In genomic region chr21:39108291-39109162, GRCh38 we compare ENCODE assay signal across 1 cellular context.
TF ChIP-seq lines count a peak whose summit lies in the region.

No MANE protein-coding gene starts in this region.

TF ChIP-seq in IMR-90, 13 proteins besides CTCF, POLR2A, EP300 and RAD21:
- no peak for TF ChIP-seq USF2 (IDR thresholded peaks at IDR 0.05; ENCODE audit: low read depth, low read length)
- TF ChIP-seq MAFK (IDR thresholded peaks at IDR 0.05; ENCODE audit: low read depth, low read length) = no peak
